1 cellular context compared by ENCODE assay signal in genomic region chr2:166328147-166328546, GRCh38.
TF ChIP-seq lines count a peak whose summit lies in the region.

No MANE protein-coding gene starts in this region.

TF ChIP-seq in HepG2, 621 proteins besides CTCF, POLR2A, EP300 and RAD21 (continued from another document):
- TF ChIP-seq ARID5B (CRISPR knock-in tag; IDR thresholded peaks at IDR 0.05): 0 out of 2 replicates have a peak, but pooled peaks have one; percentile 5
- 0 out of 2 replicates have a peak, but pooled peaks have one; percentile 16 for TF ChIP-seq RCOR2 (CRISPR knock-in tag; IDR thresholded peaks at IDR 0.05)
- 0 out of 2 replicates have a peak, but pooled peaks have one; percentile 12 for TF ChIP-seq ELF3 (CRISPR knock-in tag; IDR thresholded peaks at IDR 0.05)
- 0 out of 2 replicates have a peak, but pooled peaks have one; percentile 28 for TF ChIP-seq DDIT3 (CRISPR knock-in tag; IDR thresholded peaks at IDR 0.05)
- 0 out of 2 replicates have a peak, but pooled peaks have one; percentile 51 for TF ChIP-seq HOXA5 (CRISPR knock-in tag; IDR thresholded peaks at IDR 0.05)
TF ChIP-seq in HepG2: peak in this region for 13.
